In genomic region chr3:78737988-78738387, GRCh38 we compare ENCODE assay signal across 14 cellular contexts.
DNase-seq lines count a peak whose midpoint lies in the region; ATAC-seq, FAIRE-seq and TF ChIP-seq lines count a peak whose summit lies in the region.
"Had no signal": no experiment of that assay in that cellular context is flagged by ENCODE, and none has a peak within 500 bp of the region (broad histone marks: within the 10 kb centered on the region; RNA-seq: fewer than 3 reads in every experiment).

No MANE protein-coding gene starts in this region.

- peak overlapping the region in 2 of 3 experiments; percentile 50 to 87; a peak in 5 of 7 replicates for H3K27ac Mint-ChIP-seq in H9
- H3K27ac Mint-ChIP-seq: activated T-helper 2 cell treated with anti-CD3 and anti-CD28 coated beads, Interferon-gamma antibody, Interleukin-2, Interleukin-4, amounts not matched to agents 10 μg/mL and 5 μg/mL and 100 μg/mL, durations not matched to agents 14 hours and 24 hours and 36 hours had no signal

- no peak overlapping the region for H3K56ac ChIP-seq in H9 (ENCODE audit: insufficient read length, low read depth, low read length)

- H3K79me2 ChIP-seq in H9 (ENCODE audit: insufficient read depth, low read length): peaks cover 3% of the 10 kb centered on the region; the same call in 1 of the 2 replicates
- H3K79me2 ChIP-seq in endothelial cell of umbilical vein (ENCODE audit: control insufficient read depth, insufficient read depth, low read length): no peaks in the 10 kb centered on the region

- no peak for TF ChIP-seq CTCF in H9 (conservative IDR thresholded peaks at IDR 0.05)
- TF ChIP-seq CTCF in endothelial cell of umbilical vein (IDR thresholded peaks at IDR 0.05; ENCODE audit: extremely low read depth in 1 of 2, insufficient read depth in 1 of 2, low read depth in 1 of 2, low read length in 2 of 2): no peak
- no peak for TF ChIP-seq CTCF in GM20000 (IDR thresholded peaks at IDR 0.05; ENCODE audit: extremely low read depth, missing control alignments)

- H3K4ac ChIP-seq in H9 (ENCODE audit: low read depth, low read length): no peak overlapping the region

- FAIRE-seq in endothelial cell of umbilical vein (lab: Jason Lieb, UNC): peak; percentile 69
- FAIRE-seq: GM12878 had no signal

- no peaks in the 10 kb centered on the region for H3K23me2 ChIP-seq in H9 (ENCODE audit: insufficient read length, low read depth, low read length, poor library complexity, severe bottlenecking)

- H2BK15ac ChIP-seq in H9 (ENCODE audit: low read depth, low read length): no peak overlapping the region

- H3K27ac ChIP-seq in H9 (ENCODE audit: insufficient read length, low read depth, low read length) (no peak overlapping the region), endothelial cell of umbilical vein (ENCODE audit: insufficient read depth, low read depth, low read length) (no peak overlapping the region)
- H3K27ac ChIP-seq: gastroesophageal sphincter had no signal

- H4K5ac ChIP-seq in H9 (ENCODE audit: insufficient read length, low read depth, low read length): no peak overlapping the region

- H3K14ac ChIP-seq in H9 (ENCODE audit: insufficient read depth, low read length): no peak overlapping the region

- no peak for ATAC-seq in GM21825 (IDR thresholded peaks at IDR 0.05; ENCODE audit: unreplicated experiment)
- ATAC-seq: gastroesophageal sphincter, left lobe of liver had no signal

- H3K4me1 Mint-ChIP-seq in H9: peaks cover 16 to 18% of the 10 kb centered on the region in 2 experiments

- no peaks in the 10 kb centered on the region; a peak in 1 of 7 replicates for H3K36me3 Mint-ChIP-seq in H9 (ENCODE audit: insufficient read depth in 1 of 3, low read depth in 3 of 3)

- no peak overlapping the region for H2BK12ac ChIP-seq in H9 (ENCODE audit: insufficient read length, low read depth, low read length)

- H3K4me3 ChIP-seq in endothelial cell of umbilical vein (replicated peaks in 1 of 3; ENCODE audit: insufficient read depth in 1 of 3, low read depth in 1 of 3, low read length in 3 of 3): no peak overlapping the region
- H3K4me3 ChIP-seq: gastroesophageal sphincter, GM12878 had no signal

- no peaks in the 10 kb centered on the region for H3K36me3 ChIP-seq in endothelial cell of umbilical vein (ENCODE audit: control insufficient read depth in 2 of 2, extremely low read depth in 1 of 2, insufficient read depth in 2 of 2, low read length in 2 of 2)
- H3K36me3 ChIP-seq: gastroesophageal sphincter had no signal

- no peak overlapping the region for H2BK20ac ChIP-seq in H9 (ENCODE audit: low read depth, low read length, poor library complexity, severe bottlenecking)

- no peak overlapping the region for H4K91ac ChIP-seq in H9 (ENCODE audit: insufficient read length, low read depth, low read length)

- CTCF ChIA-PET in endothelial cell of umbilical vein (lab: Charles Lee): interaction anchor here (1.6 kb wide), 1 partner anchor 15 kb away, joined by 4 read pairs; no protein-coding TSS in a partner anchor

- no peak overlapping the region for H2AFZ ChIP-seq in H9 (ENCODE audit: low read length)
- no peak overlapping the region for H2AFZ ChIP-seq in endothelial cell of umbilical vein (ENCODE audit: low read depth, low read length)

- no peaks in the 10 kb centered on the region for H3K79me1 ChIP-seq in H9 (ENCODE audit: insufficient read depth, low read depth, low read length, poor library complexity, severe bottlenecking)

- no peaks in the 10 kb centered on the region for H3K27me3 ChIP-seq in H9 (ENCODE audit: insufficient read depth, low read length)
- no peaks in the 10 kb centered on the region for H3K27me3 ChIP-seq in endothelial cell of umbilical vein (ENCODE audit: control insufficient read depth in 2 of 2, insufficient read depth in 2 of 2, low read length in 2 of 2)
- H3K27me3 ChIP-seq: gastroesophageal sphincter had no signal

- H4K8ac ChIP-seq in H9 (replicated peaks; ENCODE audit: insufficient read length, low read depth, low read length): no peak overlapping the region

- H3K4me1 ChIP-seq in H9 (ENCODE audit: insufficient read depth, low read length): peaks cover 4% of the 10 kb centered on the region; the same call in 1 of the 2 replicates
- H3K4me1 ChIP-seq in endothelial cell of umbilical vein (ENCODE audit: control insufficient read depth, extremely low read depth, insufficient read depth, low read length): peaks cover 15% of the 10 kb centered on the region
- H3K4me1 ChIP-seq: gastroesophageal sphincter had no signal

- no peak overlapping the region for H3T11ph ChIP-seq in H9 (ENCODE audit: low read length)

- H2BK5ac ChIP-seq in H9 (ENCODE audit: insufficient read length, low read length): no peak overlapping the region

- WGBS in H9 (ENCODE audit: extremely low coverage, insufficient read length, low lambda C conversion rate): no CpG with 5 or more reads among the region's 5 CpGs

- TF ChIP-seq POLR2A in endothelial cell of umbilical vein (IDR thresholded peaks at IDR 0.05; ENCODE audit: low read depth, low read length): no peak

- no peaks in the 10 kb centered on the region for H3K9me3 ChIP-seq in H9 (ENCODE audit: control insufficient read depth, low read depth, low read length)
- no peaks in the 10 kb centered on the region for H3K9me3 ChIP-seq in endothelial cell of umbilical vein (replicated peaks; ENCODE audit: control insufficient read depth, insufficient read depth, low read length)
- H3K9me3 ChIP-seq: gastroesophageal sphincter had no signal

- H3K9me1 ChIP-seq in endothelial cell of umbilical vein (replicated peaks; ENCODE audit: control insufficient read depth, extremely low read depth, insufficient read depth, low read length): no peaks in the 10 kb centered on the region

- no peak overlapping the region for H3K9ac ChIP-seq in H9 (ENCODE audit: extremely low read depth, insufficient read length, low read length)
- no peak overlapping the region for H3K9ac ChIP-seq in endothelial cell of umbilical vein (replicated peaks; ENCODE audit: extremely low read depth, insufficient read depth, low read length)

- no peak overlapping the region for H2AK5ac ChIP-seq in H9 (ENCODE audit: insufficient read length, low read length)

- dilution Hi-C loops in endothelial cell of umbilical vein (cut with MboI; ENCODE audit: extremely low pct_ligation_motif_present, low sequenced_read_pairs): no loop called here

- no TSS peak for BruUV-seq in endothelial cell of umbilical vein (replicated peaks; lab: Mats Ljungman, UMichigan)

- DNase-seq in H9 (no peak), NCI-H69 (lab: John Stamatoyannopoulos, UW) (peak; percentile 94), endothelial cell of umbilical vein (ENCODE audit: low read depth, low spot score) (peak; percentile 62), pulmonary artery endothelial cell (ENCODE audit: low read depth, low spot score) (peak; percentile 63), activated gamma-delta T cell treated with Interleukin-2 at 50 U/mL for 16 hours (no peak), GM20000 (ENCODE audit: low spot score) (no peak)
- DNase-seq: activated CD4-positive, alpha-beta T cell treated with anti-CD3 and anti-CD28 coated beads for 1 hour; Kasumi-1; NCI-H510A had no signal

- no peak overlapping the region for H3K4me3 Mint-ChIP-seq in H9

- H3K4me2 ChIP-seq in H9 (ENCODE audit: insufficient read depth, insufficient read length, low read length): no peak overlapping the region
- H3K4me2 ChIP-seq in endothelial cell of umbilical vein (ENCODE audit: insufficient read depth, low read length): peak overlapping the region; percentile 24

- no peak overlapping the region for H2BK120ac ChIP-seq in H9 (ENCODE audit: low read depth, low read length, poor library complexity, severe bottlenecking)

- no peaks in the 10 kb centered on the region for H3K9me3 Mint-ChIP-seq in H9
- H3K9me3 Mint-ChIP-seq: activated T-helper 2 cell treated with anti-CD3 and anti-CD28 coated beads, Interferon-gamma antibody, Interleukin-2, Interleukin-4, amounts not matched to agents 10 μg/mL and 5 μg/mL and 100 μg/mL, durations not matched to agents 14 hours and 24 hours and 36 hours had no signal

- H4K20me1 ChIP-seq in H9 (ENCODE audit: control insufficient read depth, insufficient read depth, insufficient read length) (no peaks in the 10 kb centered on the region), endothelial cell of umbilical vein (replicated peaks; ENCODE audit: control insufficient read depth, extremely low read depth, insufficient read depth, low read length) (no peaks in the 10 kb centered on the region)

- H3K23ac ChIP-seq in H9 (ENCODE audit: insufficient read length, low read depth, low read length): no peak overlapping the region

- POLR2A ChIA-PET in endothelial cell of umbilical vein (lab: Charles Lee): no interaction called here

- intact Hi-C loops in endothelial cell of umbilical vein (cut with micrococcal nuclease): no loop called here

- H3K18ac ChIP-seq in H9 (ENCODE audit: insufficient read length, low read depth, low read length): no peak overlapping the region

- no peaks in the 10 kb centered on the region for H3K27me3 Mint-ChIP-seq in H9 (ENCODE audit: low read depth)

TF ChIP-seq in endothelial cell of umbilical vein, 7 proteins besides CTCF, POLR2A, EP300 and RAD21:
- TF ChIP-seq GATA2 (IDR thresholded peaks at IDR 0.05; ENCODE audit: insufficient read depth, insufficient read length, low read depth, low read length): no peak
- TF ChIP-seq JUN (IDR thresholded peaks at IDR 0.05; ENCODE audit: borderline replicate concordance, insufficient read depth, insufficient read length, low read depth): peak; percentile 39
- TF ChIP-seq MYC (IDR thresholded peaks at IDR 0.05; ENCODE audit: low read depth, low read length): no peak
- TF ChIP-seq FOS (IDR thresholded peaks at IDR 0.05; ENCODE audit: borderline replicate concordance, insufficient read depth, low read length): peak; percentile 23
- no peak for TF ChIP-seq POLR2AphosphoS5 (IDR thresholded peaks at IDR 0.05; ENCODE audit: insufficient read depth, low read depth, low read length)
- no peak for TF ChIP-seq MAX (IDR thresholded peaks at IDR 0.05; ENCODE audit: insufficient read depth, insufficient read length)
- TF ChIP-seq EZH2 (IDR thresholded peaks at IDR 0.05; ENCODE audit: borderline replicate concordance, low read depth, low read length, severe bottlenecking): no peak

Comparison
In these comparisons a context has a peak if more than half of its experiments do, and no peak if none do; other contexts are left out.
1. DNase-seq: peak in NCI-H69 (single experiment), endothelial cell of umbilical vein (single experiment) and pulmonary artery endothelial cell (single experiment); none in H9 (single experiment), activated gamma-delta T cell treated with Interleukin-2 at 50 U/mL for 16 hours (single experiment) and GM20000 (single experiment).